8 cellular contexts compared by ENCODE assay signal in the genomic region with DNA sequence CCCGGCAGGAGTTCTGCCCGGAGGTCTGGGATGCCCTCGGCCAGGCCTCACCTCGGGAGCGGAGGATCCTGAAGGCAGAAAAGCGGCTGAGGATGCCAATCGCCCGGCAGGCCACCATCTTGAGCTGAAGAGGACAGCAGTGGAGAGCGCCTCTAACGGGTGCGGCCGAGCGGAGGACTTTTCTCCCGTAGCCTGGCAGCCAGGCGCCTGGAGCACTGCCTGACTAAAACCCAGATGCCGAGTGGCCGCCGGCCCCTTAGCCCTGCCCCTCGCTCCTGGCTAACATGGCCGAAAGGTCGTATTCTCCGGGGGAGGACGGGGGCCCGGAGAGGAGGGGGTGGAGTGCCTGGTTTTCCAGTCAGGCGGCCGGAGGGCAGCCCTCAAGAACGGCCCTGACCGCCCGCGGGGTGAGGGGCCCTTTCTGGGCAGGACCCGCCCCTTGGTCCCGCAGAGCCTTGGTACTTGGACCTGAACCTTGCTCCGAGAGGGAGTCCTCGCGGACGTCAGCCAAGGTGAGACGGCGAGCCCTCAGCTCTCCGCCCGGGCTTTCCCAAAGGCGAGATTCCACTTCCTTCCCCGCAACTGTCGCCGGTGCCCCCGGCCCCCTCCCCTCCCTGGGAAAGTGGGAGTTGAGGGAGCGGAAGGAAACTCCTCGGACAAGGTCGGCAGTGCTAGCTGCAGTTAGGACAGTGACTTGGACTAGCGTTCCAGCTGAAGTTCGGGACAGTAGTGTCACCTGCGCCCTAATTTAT. TPM values are rescaled to one million over a fixed set of nuclear protein-coding genes. Genes with fewer than 3 reads are reported as not detected.
A peak's percentile ranks its signal among the peaks of the same experiment; 100 is the strongest.
DNase-seq lines count a peak whose midpoint lies in the region; ATAC-seq and TF ChIP-seq lines count a peak whose summit lies in the region.

A gene (minus strand): TSS at position 154 of the 752 bp plus-strand sequence. CDS start 36 bp downstream, at position 118.
A gene (plus strand): TSS at position 461 of the 752 bp plus-strand sequence. CDS start 9,316 bp downstream, outside the sequence.

- H3K27ac ChIP-seq in IMR-90 (ENCODE audit: insufficient read depth, low read length) (peak within 1 kb of the TSS; percentile 91), PC-3 (ENCODE audit: low read length) (peak within 1 kb of the TSS; percentile 85)

- peak within 1 kb of the TSS; percentile 87 for H3K14ac ChIP-seq in IMR-90 (replicated peaks; ENCODE audit: low read depth, low read length)

- peaks cover 27 to 66% of the 10 kb centered on the region in 2 experiments for H3K79me1 ChIP-seq in IMR-90 (ENCODE audit: low read depth in 1 of 2, low read length in 2 of 2)

- H2BK15ac ChIP-seq in IMR-90 (ENCODE audit: low read depth, low read length): peak within 1 kb of the TSS; percentile 53; the same call in 1 of the 3 replicates

- H3K23ac ChIP-seq in IMR-90 (ENCODE audit: low read depth, low read length): peak within 1 kb of the TSS; percentile 85

- H4K20me1 ChIP-seq in IMR-90 (ENCODE audit: insufficient read depth, low read length) (peaks cover 17% of the 10 kb centered on the region; the same call in 1 of the 2 replicates), PC-3 (ENCODE audit: low read length) (peaks cover 14% of the 10 kb centered on the region; the same call in 1 of the 2 replicates)

- peak within 1 kb of the TSS; percentile 99 for H2AFZ ChIP-seq in IMR-90 (replicated peaks; ENCODE audit: low read length, poor library complexity)
- H2AFZ ChIP-seq in PC-3 (ENCODE audit: low read length): peak within 1 kb of the TSS; percentile 87

- H4K91ac ChIP-seq in IMR-90 (ENCODE audit: insufficient read depth, low read depth, low read length): peak within 1 kb of the TSS; percentile 92

- no peak within 1 kb of the TSS for H2BK20ac ChIP-seq in IMR-90 (ENCODE audit: low read depth, low read length)

- H3K4me1 ChIP-seq in IMR-90 (ENCODE audit: control insufficient read depth, insufficient read depth, low read length): peaks cover 6% of the 10 kb centered on the region
- H3K4me1 ChIP-seq in PC-3 (ENCODE audit: insufficient read depth, low read length): peaks cover 27% of the 10 kb centered on the region
- H3K4me1 ChIP-seq in mucosa of stomach (ENCODE audit: control insufficient read depth, insufficient read depth, low read length): peaks cover 30% of the 10 kb centered on the region

- H3K9me2 ChIP-seq in PC-3 (replicated peaks; ENCODE audit: low read length): no peaks in the 10 kb centered on the region

- no peaks in the 10 kb centered on the region for H3K27me3 ChIP-seq in IMR-90 (ENCODE audit: control insufficient read depth, insufficient read depth, low read length)
- H3K27me3 ChIP-seq in PC-3 (ENCODE audit: low read length): no peaks in the 10 kb centered on the region
- no peaks in the 10 kb centered on the region for H3K27me3 ChIP-seq in mucosa of stomach (ENCODE audit: control insufficient read depth, insufficient read depth, low read length)

- peak within 1 kb of the TSS; percentile 99 for H2AK9ac ChIP-seq in IMR-90 (replicated peaks; ENCODE audit: low read depth, low read length, poor library complexity)

- in situ Hi-C loops in IMR-90 (cut with MboI; ENCODE audit: low sequenced_read_pairs): no loop called here

- CTCF ChIA-PET in IMR-90 (lab: Yijun Ruan, JAX) (no interaction called here), PC-3 (lab: Charles Lee) (interaction anchor here (0.6 kb wide), 1 partner anchor 881 kb away, joined by 4 read pairs; no protein-coding TSS in a partner anchor)

- H3K18ac ChIP-seq in IMR-90 (ENCODE audit: low read depth, low read length): peak within 1 kb of the TSS; percentile 82

- peak; percentile 87 for TF ChIP-seq POLR2A in IMR-90 (IDR thresholded peaks at IDR 0.05; ENCODE audit: low read depth, low read length)
- TF ChIP-seq POLR2A in erythroblast (IDR thresholded peaks at IDR 0.05; ENCODE audit: low read length): peak; percentile 88

- H3K4me2 ChIP-seq in IMR-90 (ENCODE audit: low read depth, low read length) (peak within 1 kb of the TSS; percentile 94), PC-3 (ENCODE audit: low read length) (peak within 1 kb of the TSS; percentile 90)

- POLR2A ChIA-PET in IMR-90 (lab: Charles Lee; ENCODE audit: unreplicated experiment) (no interaction called here), PC-3 (lab: Charles Lee; ENCODE audit: unreplicated experiment) (interaction anchor here (0.5 to 0.6 kb wide), 2 partner anchors 100 to 209 kb away, joined by 3 read pairs; no protein-coding TSS in a partner anchor)

- peak within 1 kb of the TSS; percentile 88 for H3K4ac ChIP-seq in IMR-90 (ENCODE audit: low read depth, low read length)

- intact Hi-C loops in IMR-90 (cut with micrococcal nuclease): loop anchor here (1.0 to 10.0 kb wide), 5 partner anchors 55 to 330 kb away; a partner anchor contains a TSS
- intact Hi-C loops in PC-3 (cut with micrococcal nuclease): loop anchor here (1.0 kb wide), 1 partner anchor 86 kb away; no protein-coding TSS in a partner anchor

- H3K79me2 ChIP-seq in PC-3 (ENCODE audit: low read length): peaks cover 96% of the 10 kb centered on the region

- peak within 1 kb of the TSS; percentile 92 for H3K56ac ChIP-seq in IMR-90 (ENCODE audit: extremely low read depth, insufficient read depth, low read length)

- H3K9me1 ChIP-seq in IMR-90 (ENCODE audit: insufficient read depth, low read length): peaks cover 8% of the 10 kb centered on the region

- TF ChIP-seq CTCF in IMR-90 (conservative IDR thresholded peaks at IDR 0.05; ENCODE audit: low read depth, low read length): 0 out of 2 replicates have a peak, but pooled peaks have one; percentile 21
- TF ChIP-seq CTCF in PC-3 (conservative IDR thresholded peaks at IDR 0.05; ENCODE audit: low read depth, low read length): 0 out of 2 replicates have a peak, but pooled peaks have one; percentile 14

- TF ChIP-seq RAD21 in IMR-90 (IDR thresholded peaks at IDR 0.05; ENCODE audit: low read length): no peak

- no peaks in the 10 kb centered on the region; the same call in 1 of the 2 replicates for H3K36me3 ChIP-seq in IMR-90 (ENCODE audit: control insufficient read depth, insufficient read depth, low read length)
- 0 out of 2 replicates have a peak, but pooled peaks cover 3% of the 10 kb centered on the region for H3K36me3 ChIP-seq in PC-3 (ENCODE audit: low read depth, low read length)
- H3K36me3 ChIP-seq in mucosa of stomach (ENCODE audit: control insufficient read depth, insufficient read depth, low read length): no peaks in the 10 kb centered on the region

- WGBS in IMR-90 (ENCODE audit: extremely low coverage in 2 of 2, insufficient read length in 1 of 2), 2 experiments: 0% methylated on average over 14 of the region's 51 CpGs; no CpG with 5 or more reads in 1 of the 2 experiments

- H3K9me3 ChIP-seq in IMR-90 (ENCODE audit: control insufficient read depth, insufficient read depth, low read length) (no peaks in the 10 kb centered on the region), PC-3 (ENCODE audit: low read length) (no peaks in the 10 kb centered on the region), mucosa of stomach (ENCODE audit: control insufficient read depth, low read length) (no peaks in the 10 kb centered on the region)

- ATAC-seq in GM21526 (IDR thresholded peaks at IDR 0.05; ENCODE audit: low FRiP score, unreplicated experiment): peak; percentile 67
- peak; percentile 94 for ATAC-seq in IMR-90 (ENCODE audit: low read depth)
- peak; percentile 80 for ATAC-seq in PC-3

- dilution Hi-C loops in IMR-90 (cut with HindIII; ENCODE audit: low sequenced_read_pairs, unreplicated experiment): no loop called here

- H4K5ac ChIP-seq in IMR-90 (ENCODE audit: low read depth, low read length): peak within 1 kb of the TSS; percentile 45

- H2AK5ac ChIP-seq in IMR-90 (ENCODE audit: low read depth, low read length): peak within 1 kb of the TSS; percentile 45

- no peaks in the 10 kb centered on the region for H3F3A ChIP-seq in PC-3 (ENCODE audit: low read length, unreplicated experiment)

- H3K9ac ChIP-seq in IMR-90 (ENCODE audit: low read depth, low read length) (peak within 1 kb of the TSS; percentile 70), PC-3 (ENCODE audit: low read length) (peak within 1 kb of the TSS; percentile 92), mucosa of stomach (ENCODE audit: low read length) (peak within 1 kb of the TSS; percentile 88)

- DNase-seq in DMS153 (lab: John Stamatoyannopoulos, UW) (peak; percentile 76), IMR-90 (peak; percentile 87), PC-3 (peak; percentile 86), activated T-cell treated with anti-CD3 and anti-CD28 coated beads for 48 hours (ENCODE audit: low read depth) (peak; percentile 84), erythroblast (lab: John Stamatoyannopoulos, UW) (peak; percentile 96 to 98)
- DNase-seq in stimulated activated CD8-positive, alpha-beta memory T cell treated with anti-CD3 and anti-CD28 coated beads, Interleukin-7, amount 100 ng/mL, for 1 hour (ENCODE audit: low read depth in 2 of 2): peak; percentile 60 to 64

- H3K4me3 ChIP-seq in IMR-90 (ENCODE audit: insufficient read depth, low read depth, low read length) (peak within 1 kb of the TSS; percentile 91), PC-3 (ENCODE audit: low read length) (peak within 1 kb of the TSS; percentile 89), mucosa of stomach (ENCODE audit: low read length) (peak within 1 kb of the TSS; percentile 91)

- BruUV-seq in IMR-90 (replicated peaks; lab: Mats Ljungman, UMichigan): no TSS peak
- BruUV-seq in PC-3 (replicated peaks; lab: Mats Ljungman, UMichigan): no TSS peak

- H4K8ac ChIP-seq in IMR-90 (ENCODE audit: low read depth in 2 of 2, low read length in 2 of 2): peak within 1 kb of the TSS; percentile 26 to 92; a peak in 3 of 4 replicates

- H2BK5ac ChIP-seq in IMR-90 (ENCODE audit: low read depth, low read length, poor library complexity, severe bottlenecking): peak within 1 kb of the TSS; percentile 99

- H2BK120ac ChIP-seq in IMR-90 (ENCODE audit: low read depth, low read length): peak within 1 kb of the TSS; percentile 93

TF ChIP-seq in IMR-90, 13 proteins besides CTCF, POLR2A, EP300 and RAD21 (continues in another document):
- TF ChIP-seq MAZ (IDR thresholded peaks at IDR 0.05; ENCODE audit: borderline replicate concordance, low read depth, low read length): peak; percentile 39; the same call in 1 of the 2 replicates

RNA-seq across cellular contexts. Expression of the first gene that starts in this region (rescaled TPM):
- total RNA-seq in IMR-90 (2012; rRNA removed) (111 TPM in 2 replicates), PC-3 (2014; rRNA removed) (128 and 131 TPM in 2 replicates)
- 50.4 and 52.7 TPM in 2 replicates for polyA plus RNA-seq in IMR-90 (2012; rRNA removed)
- polyA plus RNA-seq in IMR-90 (2012; cell fraction: cytosol; rRNA removed): 19.6 and 40.0 TPM in 2 replicates
- 16.9 and 44.8 TPM in 2 replicates for polyA plus RNA-seq in IMR-90 (2012; cell fraction: nucleus; rRNA removed; ENCODE audit: low replicate concordance)

RNA-seq across cellular contexts. Expression of the second gene that starts in this region (rescaled TPM):
- 79.8 and 80.5 TPM in 2 replicates for total RNA-seq in IMR-90 (2012; rRNA removed)
- 62.0 and 67.9 TPM in 2 replicates for polyA plus RNA-seq in IMR-90 (2012; rRNA removed)
- polyA plus RNA-seq in IMR-90 (2012; cell fraction: cytosol; rRNA removed): 34.5 and 64.4 TPM in 2 replicates
- 13.4 and 56.2 TPM in 2 replicates for polyA plus RNA-seq in IMR-90 (2012; cell fraction: nucleus; rRNA removed; ENCODE audit: low replicate concordance)
- 58.3 and 72.3 TPM in 2 replicates for total RNA-seq in PC-3 (2014; rRNA removed)

Comparison
In these comparisons a context has a peak if more than half of its experiments do, and no peak if none do; other contexts are left out.
1. Peak in every context shown above with its lines: DNase-seq, ATAC-seq, H3K4me3 ChIP-seq and H3K27ac ChIP-seq.